ENCODE assay signal across 8 cellular contexts in the genomic region with DNA sequence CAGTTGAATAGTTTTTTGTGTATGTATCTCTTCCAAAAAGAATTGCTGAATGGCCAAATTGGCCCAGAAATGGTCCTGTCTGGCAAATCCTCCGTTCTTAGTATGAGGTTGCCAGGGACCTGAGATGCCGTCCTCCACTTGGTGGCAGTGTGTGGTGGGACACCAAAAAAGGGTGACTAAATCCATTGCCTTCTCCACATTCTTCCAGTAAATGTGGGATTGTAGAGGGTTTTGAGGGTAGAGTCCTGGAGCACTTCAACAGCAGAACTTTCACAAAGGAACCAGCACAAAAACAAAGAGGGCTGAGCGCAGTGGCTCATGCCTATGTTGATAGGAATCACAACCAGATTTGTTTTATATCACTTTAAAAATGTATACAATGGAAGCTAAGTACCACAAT.
DNase-seq lines count a peak whose midpoint lies in the region; ATAC-seq and TF ChIP-seq lines count a peak whose summit lies in the region.

No MANE protein-coding gene starts in this region.

- peaks cover 27% of the 10 kb centered on the region for H3K27me3 Mint-ChIP-seq in HFFc6 (ENCODE audit: insufficient read depth)
- no peaks in the 10 kb centered on the region for H3K27me3 Mint-ChIP-seq in endothelial cell (ENCODE audit: unreplicated experiment)

- intact Hi-C loops in sigmoid colon (cut with DNase I): no loop called here

- peak; percentile 68; the same call in 1 of the 2 replicates for TF ChIP-seq CTCF in HFFc6 (IDR thresholded peaks at IDR 0.05)
- TF ChIP-seq CTCF in endothelial cell (IDR thresholded peaks at IDR 0.05; ENCODE audit: unreplicated experiment): peak; percentile 14
- TF ChIP-seq CTCF in sigmoid colon (IDR thresholded peaks at IDR 0.05): peak in 2 of 4 experiments; percentile 12 to 23

- no peak overlapping the region for H3K27ac ChIP-seq in sigmoid colon

- no peak for TF ChIP-seq EP300 in sigmoid colon (IDR thresholded peaks at IDR 0.05)

- no peaks in the 10 kb centered on the region for H3K4me1 ChIP-seq in sigmoid colon

- WGBS in sigmoid colon, 2 donors: 31 to 50% methylated on average over 3 of the region's 3 CpGs

- H3K4me3 ChIP-seq in sigmoid colon: no peak overlapping the region

- no peak overlapping the region for H3K4me3 Mint-ChIP-seq in HFFc6
- no peak overlapping the region for H3K4me3 Mint-ChIP-seq in endothelial cell (ENCODE audit: unreplicated experiment)

- H3K36me3 Mint-ChIP-seq in HFFc6 (ENCODE audit: low read depth): no peaks in the 10 kb centered on the region
- H3K36me3 Mint-ChIP-seq in endothelial cell (ENCODE audit: low read depth, unreplicated experiment): no peaks in the 10 kb centered on the region

- no peaks in the 10 kb centered on the region for H3K9me3 Mint-ChIP-seq in HFFc6
- no peaks in the 10 kb centered on the region for H3K9me3 Mint-ChIP-seq in endothelial cell (ENCODE audit: unreplicated experiment)

- no peaks in the 10 kb centered on the region for H3K27me3 ChIP-seq in sigmoid colon

- H3K9me3 ChIP-seq in sigmoid colon: no peaks in the 10 kb centered on the region

- no peaks in the 10 kb centered on the region for H3K36me3 ChIP-seq in sigmoid colon

- ATAC-seq in GM19452 (IDR thresholded peaks at IDR 0.05; ENCODE audit: unreplicated experiment) (no peak), GM19324 (IDR thresholded peaks at IDR 0.05; ENCODE audit: low FRiP score, unreplicated experiment) (no peak)

- no peak overlapping the region for H3K27ac Mint-ChIP-seq in HFFc6
- no peak overlapping the region for H3K27ac Mint-ChIP-seq in endothelial cell (ENCODE audit: unreplicated experiment)

- DNase-seq in DMS53 (lab: John Stamatoyannopoulos, UW) (peak; percentile 85), HFFc6 (peak; percentile 4), RPMI7951 (ENCODE audit: low read depth) (peak; percentile 23), endothelial cell (ENCODE audit: low spot score) (peak; percentile 40), nucleus accumbens (lab: John Stamatoyannopoulos, UW) (peak in 37 of 56 donors; percentile 4 to 66 (median 23)), sigmoid colon (no peak)

- TF ChIP-seq POLR2A in sigmoid colon (IDR thresholded peaks at IDR 0.05): no peak

- no peaks in the 10 kb centered on the region for H3K4me1 Mint-ChIP-seq in HFFc6 (ENCODE audit: low read depth)
- no peaks in the 10 kb centered on the region for H3K4me1 Mint-ChIP-seq in endothelial cell (ENCODE audit: unreplicated experiment)
